8 cellular contexts compared by ENCODE assay signal in the genomic region with DNA sequence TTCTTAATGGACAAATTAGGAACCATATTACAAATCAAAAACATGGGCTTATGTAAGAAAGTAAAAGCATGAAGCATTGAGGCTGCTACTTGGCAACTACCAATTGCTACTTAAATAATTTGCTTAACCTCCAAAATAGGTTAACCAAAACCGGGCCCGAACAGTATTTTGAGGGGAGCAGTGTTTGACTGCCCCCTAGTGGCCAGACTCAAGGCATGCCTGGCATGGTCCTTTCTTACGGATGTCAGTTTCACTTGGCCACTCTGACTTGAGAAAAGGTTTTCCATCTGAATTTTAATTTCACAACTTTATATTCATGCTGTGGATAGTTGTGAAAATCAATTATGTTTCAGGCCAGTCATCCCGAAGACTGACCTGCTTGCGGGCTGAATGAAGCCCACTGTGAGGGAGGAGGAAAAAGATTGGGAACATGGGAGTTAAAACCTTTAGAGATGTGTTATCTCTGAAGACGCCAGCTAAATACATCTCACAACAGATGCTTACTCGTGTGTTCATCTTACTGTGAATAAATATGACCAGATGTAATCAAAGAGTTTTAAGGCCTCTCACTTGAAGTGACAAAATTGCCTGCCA. TPM values are rescaled to one million over a fixed set of nuclear protein-coding genes. Genes with fewer than 3 reads are reported as not detected.
DNase-seq lines count a peak whose midpoint lies in the region; ATAC-seq and TF ChIP-seq lines count a peak whose summit lies in the region.

No MANE protein-coding gene starts in this region.

- no peaks in the 10 kb centered on the region for H3K36me3 ChIP-seq in testis (ENCODE audit: low read depth, missing control alignments)

- intact Hi-C loops in testis (cut with DNase I; ENCODE audit: low total_unique reads): no loop called here

- ATAC-seq in GM19395 (IDR thresholded peaks at IDR 0.05; ENCODE audit: unreplicated experiment) (peak; percentile 96), HG03565 (IDR thresholded peaks at IDR 0.05; ENCODE audit: unreplicated experiment) (peak; percentile 90)

- H3K9me3 ChIP-seq in testis: no peaks in the 10 kb centered on the region

- peak; percentile 94 for TF ChIP-seq CTCF in foreskin fibroblast (IDR thresholded peaks at IDR 0.05; ENCODE audit: low read depth, low read length)
- TF ChIP-seq CTCF in testis (IDR thresholded peaks at IDR 0.05): peak; percentile 85 to 100 (median 88)

- no peaks in the 10 kb centered on the region for H3K27me3 ChIP-seq in testis

- DNase-seq in COR-L47 (lab: John Stamatoyannopoulos, UW) (peak; percentile 54), OCI-M2 (lab: John Stamatoyannopoulos, UW; ENCODE audit: unreplicated experiment) (peak; percentile 27), activated T-helper 1 cell treated with Interleukin-2 at 50 U/mL for 16 hours (ENCODE audit: low read depth) (peak; percentile 37), foreskin fibroblast (peak; percentile 67 to 90), occipital lobe (lab: John Stamatoyannopoulos, UW) (peak; percentile 8), testis (peak; percentile 82)

- H3K4me3 ChIP-seq in foreskin fibroblast (ENCODE audit: low read depth in 1 of 2, low read length in 2 of 2) (no peak overlapping the region), testis (no peak overlapping the region)

- no peaks in the 10 kb centered on the region for H3K4me1 ChIP-seq in testis

- no peak for TF ChIP-seq POLR2A in testis (IDR thresholded peaks at IDR 0.05)

- WGBS in testis, 2 donors: 6 to 9% methylated on average over 7 of the region's 7 CpGs

- no peak overlapping the region for H3K27ac ChIP-seq in testis

RNA-seq across cellular contexts. Expression of a gene that starts 2.9 kb away (rescaled TPM):
- total RNA-seq in occipital lobe (not detected), testis (under 1 TPM; 0.08 to 0.43 TPM)
- 0.67 TPM for polyA plus RNA-seq in testis (ENCODE audit: insufficient read depth, low read depth, low replicate concordance)

Comparison
In these comparisons a context has a peak if more than half of its experiments do, and no peak if none do; other contexts are left out.
1. DNase-seq: peak in every context shown above with its lines; median percentile 82 in testis; 78 in foreskin fibroblast; 54 in COR-L47; 37 in activated T-helper 1 cell treated with Interleukin-2 at 50 U/mL for 16 hours; 27 in OCI-M2; 8 in occipital lobe.